Comparison of ENCODE assay signal across 8 cellular contexts in genomic region chrX:2692221-2693122, GRCh38. TPM values are rescaled to one million over a fixed set of nuclear protein-coding genes. Genes with fewer than 3 reads are reported as not detected.
A peak's percentile ranks its signal among the peaks of the same experiment; 100 is the strongest.
DNase-seq lines count a peak whose midpoint lies in the region; ATAC-seq and TF ChIP-seq lines count a peak whose summit lies in the region.

No MANE protein-coding gene starts in this region.

- H3K9me3 Mint-ChIP-seq in activated T-cell treated with anti-CD3 and anti-CD28 coated beads, Interleukin-2, amount 50 U/mL, for 72 hours, result no peaks in the 10 kb centered on the region

- no peaks in the 10 kb centered on the region for H3K27me3 Mint-ChIP-seq in activated T-cell treated with anti-CD3 and anti-CD28 coated beads, Interleukin-2, amount 50 U/mL, for 72 hours (ENCODE audit: low read depth)

- peaks cover 10 to 13% of the 10 kb centered on the region in 2 donors for H3K36me3 Mint-ChIP-seq in activated T-cell treated with anti-CD3 and anti-CD28 coated beads, Interleukin-2, amount 50 U/mL, for 72 hours (ENCODE audit: insufficient read depth in 2 of 2)

- H3K36me3 ChIP-seq in HCT116 (ENCODE audit: control insufficient read depth in 1 of 2, insufficient read depth in 2 of 2, low read length in 2 of 2), result no peaks in the 10 kb centered on the region

- no peaks in the 10 kb centered on the region for H3K9me3 ChIP-seq in HCT116 (ENCODE audit: control insufficient read depth in 1 of 2, insufficient read depth in 1 of 2, low read depth in 1 of 2, low read length in 2 of 2)

- TF ChIP-seq RAD21 in HCT116 (IDR thresholded peaks at IDR 0.05; ENCODE audit: low read depth), result no peak

- POLR2A ChIA-PET in HCT116 (lab: Charles Lee), result no interaction called here

- H3K27me3 ChIP-seq in HCT116 (ENCODE audit: insufficient read depth, low read length), result no peaks in the 10 kb centered on the region

- H3K9me2 ChIP-seq in HCT116 (ENCODE audit: insufficient read depth), result no peaks in the 10 kb centered on the region

- H3K4me2 ChIP-seq in HCT116 (ENCODE audit: low read length), result peak overlapping the region; percentile 89

- peak overlapping the region; percentile 99 to 100 for H3K4me3 Mint-ChIP-seq in activated T-cell treated with anti-CD3 and anti-CD28 coated beads, Interleukin-2, amount 50 U/mL, for 72 hours

- no peak overlapping the region for H2AFZ ChIP-seq in HCT116 (ENCODE audit: low read depth, low read length, poor library complexity, severe bottlenecking)

- CTCF ChIA-PET in HCT116 (lab: Charles Lee), result no interaction called here

- H3K4me3 ChIP-seq in HCT116 (replicated peaks in 1 of 2; ENCODE audit: low read depth in 1 of 2, low read length in 2 of 2) (peak overlapping the region; percentile 72 to 75), skeletal muscle cell (ENCODE audit: low read depth, low read length) (peak overlapping the region; percentile 88)

- no peak overlapping the region for H3K27ac ChIP-seq in HCT116 (ENCODE audit: low read depth, low read length)

- no TSS peak for BruUV-seq in HCT116 (replicated peaks; lab: Mats Ljungman, UMichigan)

- DNase-seq in HCT116 (ENCODE audit: low read depth, low spot score), result no peak
- no peak for DNase-seq in activated T-cell treated with anti-CD3 and anti-CD28 coated beads, Interleukin-2, amount 50 U/mL, for 72 hours
- DNase-seq in left cardiac atrium, result peak; percentile 81
- DNase-seq in skeletal muscle cell (ENCODE audit: low read depth), result no peak
- no peak for DNase-seq in SW 1271 (lab: John Stamatoyannopoulos, UW)
- no peak for DNase-seq in NCI-H1048 (lab: John Stamatoyannopoulos, UW)
- no peak for DNase-seq in NCI-H146 (lab: John Stamatoyannopoulos, UW)
- DNase-seq in C1 segment of cervical spinal cord (lab: John Stamatoyannopoulos, UW), result no peak

- ATAC-seq in HCT116, result no peak
- no peak for ATAC-seq in activated T-cell treated with anti-CD3 and anti-CD28 coated beads, Interleukin-2, amount 50 U/mL, for 72 hours (replicated peaks in 1 of 2)
- ATAC-seq in left cardiac atrium, result peak in 1 of 2 donors; percentile 60

- peak overlapping the region; percentile 97 for H3K27ac Mint-ChIP-seq in activated T-cell treated with anti-CD3 and anti-CD28 coated beads, Interleukin-2, amount 50 U/mL, for 72 hours

- TF ChIP-seq POLR2A in HCT116 (IDR thresholded peaks at IDR 0.05; ENCODE audit: borderline replicate concordance, extremely low read depth, insufficient read depth, insufficient read length), result no peak

- RAD21 ChIA-PET in HCT116 (lab: Charles Lee; ENCODE audit: low non-redundant PET in 1 of 2, low total read pairs in 2 of 2, uncharacterized antibody in 2 of 2, unreplicated experiment in 2 of 2), result no interaction called here

- peaks cover 42% of the 10 kb centered on the region for H3K79me2 ChIP-seq in HCT116 (ENCODE audit: insufficient read depth, low read length)

- peaks cover 55% of the 10 kb centered on the region for H3K4me1 Mint-ChIP-seq in activated T-cell treated with anti-CD3 and anti-CD28 coated beads, Interleukin-2, amount 50 U/mL, for 72 hours (ENCODE audit: low read depth)

- peaks cover 0 to 35% of the 10 kb centered on the region in 2 experiments; a peak in 2 of 4 replicates for H3K4me1 ChIP-seq in HCT116 (ENCODE audit: control insufficient read depth in 1 of 2, insufficient read depth in 2 of 2, low read length in 2 of 2)

- H4K20me1 ChIP-seq in HCT116 (ENCODE audit: insufficient read depth), result no peaks in the 10 kb centered on the region

- no peak for TF ChIP-seq CTCF in HCT116 (IDR thresholded peaks at IDR 0.05 in 2 of 3, conservative IDR thresholded peaks at IDR 0.05 in 1 of 3; ENCODE audit: borderline replicate concordance in 1 of 3, insufficient read depth in 1 of 3, low read depth in 2 of 3, low read length in 2 of 3)

- intact Hi-C loops in HCT116 (cut with micrococcal nuclease), result no loop called here
- intact Hi-C loops in left cardiac atrium (cut with DNase I), result no loop called here

- peak overlapping the region; percentile 82 for H3K9ac ChIP-seq in HCT116 (ENCODE audit: low read length)

TF ChIP-seq in HCT116, 20 proteins besides CTCF, POLR2A, EP300 and RAD21:
- no peak for TF ChIP-seq TCF7L2 (IDR thresholded peaks at IDR 0.05; ENCODE audit: borderline replicate concordance, extremely low read depth, insufficient read depth, insufficient read length)
- no peak for TF ChIP-seq YY1 (IDR thresholded peaks at IDR 0.05; ENCODE audit: extremely low read depth, insufficient replicate concordance, low read depth, low read length)
- TF ChIP-seq MAX (IDR thresholded peaks at IDR 0.05), result no peak
- no peak for TF ChIP-seq SRF (IDR thresholded peaks at IDR 0.05; ENCODE audit: low read depth)
- TF ChIP-seq SIN3A (IDR thresholded peaks at IDR 0.05; ENCODE audit: low read depth), result no peak
- no peak for TF ChIP-seq JUND (IDR thresholded peaks at IDR 0.05)
- TF ChIP-seq ELF1 (IDR thresholded peaks at IDR 0.05; ENCODE audit: borderline replicate concordance, low read depth), result no peak
- no peak for TF ChIP-seq ZNF274 (IDR thresholded peaks at IDR 0.05; ENCODE audit: low read depth, low read length)
- no peak for TF ChIP-seq POLR2AphosphoS5 (IDR thresholded peaks at IDR 0.05; ENCODE audit: low read depth, low read length)
- no peak for TF ChIP-seq EZH2 (IDR thresholded peaks at IDR 0.05)
- TF ChIP-seq ZBTB33 (IDR thresholded peaks at IDR 0.05; ENCODE audit: extremely low read depth, insufficient replicate concordance, low read length), result no peak
- no peak for TF ChIP-seq SP1 (IDR thresholded peaks at IDR 0.05; ENCODE audit: low read depth)

RNA-seq across cellular contexts. Expression of gene CD99, which starts 1.4 kb away (rescaled TPM):
- total RNA-seq in HCT116 (2021; ENCODE audit: unreplicated experiment) (59.6 TPM), left cardiac atrium (100 to 1,000 TPM; 242 to 317 TPM)
- 88.4 and 90.1 TPM in 2 replicates for polyA plus RNA-seq in HCT116 (2012)
- total RNA-seq in activated T-cell treated with anti-CD3 and anti-CD28 coated beads, Interleukin-2, amount 50 U/mL, for 72 hours, result 100 to 1,000 TPM; 148 to 222 TPM

RNA-seq across cellular contexts. Expression of gene XG, which starts 59.4 kb away (rescaled TPM):
- total RNA-seq in HCT116 (2021; ENCODE audit: unreplicated experiment) (not detected), left cardiac atrium (1 to 10 TPM in 1 of 2 donors, under 1 TPM in 1; 0.38 to 1.0 TPM)
- not detected in 2 replicates for polyA plus RNA-seq in HCT116 (2012)
- total RNA-seq in activated T-cell treated with anti-CD3 and anti-CD28 coated beads, Interleukin-2, amount 50 U/mL, for 72 hours, result not detected
